Comparison of ENCODE assay signal across 1 cellular context in the genomic region with DNA sequence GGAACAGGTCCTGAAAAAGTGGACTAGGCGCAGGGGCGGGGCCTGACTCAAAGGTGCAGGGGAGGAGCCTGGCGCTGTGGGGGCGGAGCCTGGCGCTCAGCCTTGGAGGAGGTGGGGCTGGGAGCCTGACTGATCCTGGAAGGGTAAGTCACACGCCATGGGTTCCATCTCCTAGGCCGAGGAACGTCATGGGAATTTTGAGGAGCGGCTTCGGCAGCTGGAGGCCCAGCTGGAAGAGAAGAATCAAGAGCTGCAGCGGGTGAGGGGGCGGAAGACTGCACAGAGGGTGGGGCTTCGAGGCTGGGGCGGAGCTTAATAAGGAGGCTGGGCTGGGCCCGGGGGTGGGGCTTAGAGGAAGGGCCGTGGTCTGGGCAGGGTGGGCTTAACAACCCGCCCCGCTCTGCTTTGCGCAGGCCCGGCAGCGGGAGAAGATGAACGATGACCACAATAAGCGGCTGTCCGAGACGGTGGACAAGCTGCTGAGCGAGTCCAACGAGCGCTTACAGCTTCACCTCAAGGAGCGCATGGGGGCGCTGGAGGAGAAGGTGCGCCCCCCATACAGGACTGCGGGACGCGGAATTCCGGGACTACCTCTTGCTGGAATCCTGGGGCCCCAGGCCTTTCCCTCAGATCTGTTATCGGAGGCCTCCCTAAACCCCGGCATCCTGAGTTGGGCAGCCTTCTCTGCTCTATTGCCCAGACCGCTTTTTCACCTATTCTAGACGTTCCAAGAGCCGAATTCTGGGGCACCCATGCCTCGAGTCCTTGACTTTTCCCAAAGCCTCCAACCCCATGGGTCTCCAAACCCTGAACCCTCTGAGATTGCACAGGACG.
TF ChIP-seq lines count a peak whose summit lies in the region.

No MANE protein-coding gene starts in this region.

TF ChIP-seq in GM23338, 12 proteins besides CTCF, POLR2A, EP300 and RAD21 (continued from another document):
- TF ChIP-seq, protein P1, sequence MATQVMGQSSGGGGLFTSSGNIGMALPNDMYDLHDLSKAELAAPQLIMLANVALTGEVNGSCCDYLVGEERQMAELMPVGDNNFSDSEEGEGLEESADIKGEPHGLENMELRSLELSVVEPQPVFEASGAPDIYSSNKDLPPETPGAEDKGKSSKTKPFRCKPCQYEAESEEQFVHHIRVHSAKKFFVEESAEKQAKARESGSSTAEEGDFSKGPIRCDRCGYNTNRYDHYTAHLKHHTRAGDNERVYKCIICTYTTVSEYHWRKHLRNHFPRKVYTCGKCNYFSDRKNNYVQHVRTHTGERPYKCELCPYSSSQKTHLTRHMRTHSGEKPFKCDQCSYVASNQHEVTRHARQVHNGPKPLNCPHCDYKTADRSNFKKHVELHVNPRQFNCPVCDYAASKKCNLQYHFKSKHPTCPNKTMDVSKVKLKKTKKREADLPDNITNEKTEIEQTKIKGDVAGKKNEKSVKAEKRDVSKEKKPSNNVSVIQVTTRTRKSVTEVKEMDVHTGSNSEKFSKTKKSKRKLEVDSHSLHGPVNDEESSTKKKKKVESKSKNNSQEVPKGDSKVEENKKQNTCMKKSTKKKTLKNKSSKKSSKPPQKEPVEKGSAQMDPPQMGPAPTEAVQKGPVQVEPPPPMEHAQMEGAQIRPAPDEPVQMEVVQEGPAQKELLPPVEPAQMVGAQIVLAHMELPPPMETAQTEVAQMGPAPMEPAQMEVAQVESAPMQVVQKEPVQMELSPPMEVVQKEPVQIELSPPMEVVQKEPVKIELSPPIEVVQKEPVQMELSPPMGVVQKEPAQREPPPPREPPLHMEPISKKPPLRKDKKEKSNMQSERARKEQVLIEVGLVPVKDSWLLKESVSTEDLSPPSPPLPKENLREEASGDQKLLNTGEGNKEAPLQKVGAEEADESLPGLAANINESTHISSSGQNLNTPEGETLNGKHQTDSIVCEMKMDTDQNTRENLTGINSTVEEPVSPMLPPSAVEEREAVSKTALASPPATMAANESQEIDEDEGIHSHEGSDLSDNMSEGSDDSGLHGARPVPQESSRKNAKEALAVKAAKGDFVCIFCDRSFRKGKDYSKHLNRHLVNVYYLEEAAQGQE (IDR thresholded peaks at IDR 0.05; ENCODE audit: unreplicated experiment), result no peak
- TF ChIP-seq EZH2 (IDR thresholded peaks at IDR 0.05; ENCODE audit: low read depth, unreplicated experiment) (no peak), NANOG (IDR thresholded peaks at IDR 0.05; ENCODE audit: borderline replicate concordance) (no peak), ZNF114 (CRISPR knock-in tag; IDR thresholded peaks at IDR 0.05) (no peak), EZH2phosphoT487 (IDR thresholded peaks at IDR 0.05; ENCODE audit: unreplicated experiment) (no peak)
- TF ChIP-seq, protein P2, sequence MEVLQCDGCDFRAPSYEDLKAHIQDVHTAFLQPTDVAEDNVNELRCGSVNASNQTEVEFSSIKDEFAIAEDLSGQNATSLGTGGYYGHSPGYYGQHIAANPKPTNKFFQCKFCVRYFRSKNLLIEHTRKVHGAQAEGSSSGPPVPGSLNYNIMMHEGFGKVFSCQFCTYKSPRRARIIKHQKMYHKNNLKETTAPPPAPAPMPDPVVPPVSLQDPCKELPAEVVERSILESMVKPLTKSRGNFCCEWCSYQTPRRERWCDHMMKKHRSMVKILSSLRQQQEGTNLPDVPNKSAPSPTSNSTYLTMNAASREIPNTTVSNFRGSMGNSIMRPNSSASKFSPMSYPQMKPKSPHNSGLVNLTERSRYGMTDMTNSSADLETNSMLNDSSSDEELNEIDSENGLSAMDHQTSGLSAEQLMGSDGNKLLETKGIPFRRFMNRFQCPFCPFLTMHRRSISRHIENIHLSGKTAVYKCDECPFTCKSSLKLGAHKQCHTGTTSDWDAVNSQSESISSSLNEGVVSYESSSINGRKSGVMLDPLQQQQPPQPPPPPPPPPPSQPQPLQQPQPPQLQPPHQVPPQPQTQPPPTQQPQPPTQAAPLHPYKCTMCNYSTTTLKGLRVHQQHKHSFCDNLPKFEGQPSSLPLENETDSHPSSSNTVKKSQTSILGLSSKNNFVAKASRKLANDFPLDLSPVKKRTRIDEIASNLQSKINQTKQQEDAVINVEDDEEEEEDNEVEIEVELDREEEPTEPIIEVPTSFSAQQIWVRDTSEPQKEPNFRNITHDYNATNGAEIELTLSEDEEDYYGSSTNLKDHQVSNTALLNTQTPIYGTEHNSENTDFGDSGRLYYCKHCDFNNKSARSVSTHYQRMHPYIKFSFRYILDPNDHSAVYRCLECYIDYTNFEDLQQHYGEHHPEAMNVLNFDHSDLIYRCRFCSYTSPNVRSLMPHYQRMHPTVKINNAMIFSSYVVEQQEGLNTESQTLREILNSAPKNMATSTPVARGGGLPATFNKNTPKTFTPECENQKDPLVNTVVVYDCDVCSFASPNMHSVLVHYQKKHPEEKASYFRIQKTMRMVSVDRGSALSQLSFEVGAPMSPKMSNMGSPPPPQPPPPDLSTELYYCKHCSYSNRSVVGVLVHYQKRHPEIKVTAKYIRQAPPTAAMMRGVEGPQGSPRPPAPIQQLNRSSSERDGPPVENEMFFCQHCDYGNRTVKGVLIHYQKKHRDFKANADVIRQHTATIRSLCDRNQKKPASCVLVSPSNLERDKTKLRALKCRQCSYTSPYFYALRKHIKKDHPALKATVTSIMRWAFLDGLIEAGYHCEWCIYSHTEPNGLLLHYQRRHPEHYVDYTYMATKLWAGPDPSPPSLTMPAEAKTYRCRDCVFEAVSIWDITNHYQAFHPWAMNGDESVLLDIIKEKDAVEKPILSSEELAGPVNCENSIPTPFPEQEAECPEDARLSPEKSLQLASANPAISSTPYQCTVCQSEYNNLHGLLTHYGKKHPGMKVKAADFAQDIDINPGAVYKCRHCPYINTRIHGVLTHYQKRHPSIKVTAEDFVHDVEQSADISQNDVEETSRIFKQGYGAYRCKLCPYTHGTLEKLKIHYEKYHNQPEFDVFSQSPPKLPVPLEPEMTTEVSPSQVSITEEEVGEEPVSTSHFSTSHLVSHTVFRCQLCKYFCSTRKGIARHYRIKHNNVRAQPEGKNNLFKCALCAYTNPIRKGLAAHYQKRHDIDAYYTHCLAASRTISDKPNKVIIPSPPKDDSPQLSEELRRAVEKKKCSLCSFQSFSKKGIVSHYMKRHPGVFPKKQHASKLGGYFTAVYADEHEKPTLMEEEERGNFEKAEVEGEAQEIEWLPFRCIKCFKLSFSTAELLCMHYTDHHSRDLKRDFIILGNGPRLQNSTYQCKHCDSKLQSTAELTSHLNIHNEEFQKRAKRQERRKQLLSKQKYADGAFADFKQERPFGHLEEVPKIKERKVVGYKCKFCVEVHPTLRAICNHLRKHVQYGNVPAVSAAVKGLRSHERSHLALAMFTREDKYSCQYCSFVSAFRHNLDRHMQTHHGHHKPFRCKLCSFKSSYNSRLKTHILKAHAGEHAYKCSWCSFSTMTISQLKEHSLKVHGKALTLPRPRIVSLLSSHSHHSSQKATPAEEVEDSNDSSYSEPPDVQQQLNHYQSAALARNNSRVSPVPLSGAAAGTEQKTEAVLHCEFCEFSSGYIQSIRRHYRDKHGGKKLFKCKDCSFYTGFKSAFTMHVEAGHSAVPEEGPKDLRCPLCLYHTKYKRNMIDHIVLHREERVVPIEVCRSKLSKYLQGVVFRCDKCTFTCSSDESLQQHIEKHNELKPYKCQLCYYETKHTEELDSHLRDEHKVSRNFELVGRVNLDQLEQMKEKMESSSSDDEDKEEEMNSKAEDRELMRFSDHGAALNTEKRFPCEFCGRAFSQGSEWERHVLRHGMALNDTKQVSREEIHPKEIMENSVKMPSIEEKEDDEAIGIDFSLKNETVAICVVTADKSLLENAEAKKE (CRISPR knock-in tag; IDR thresholded peaks at IDR 0.05), result no peak
- TF ChIP-seq, protein P3, sequence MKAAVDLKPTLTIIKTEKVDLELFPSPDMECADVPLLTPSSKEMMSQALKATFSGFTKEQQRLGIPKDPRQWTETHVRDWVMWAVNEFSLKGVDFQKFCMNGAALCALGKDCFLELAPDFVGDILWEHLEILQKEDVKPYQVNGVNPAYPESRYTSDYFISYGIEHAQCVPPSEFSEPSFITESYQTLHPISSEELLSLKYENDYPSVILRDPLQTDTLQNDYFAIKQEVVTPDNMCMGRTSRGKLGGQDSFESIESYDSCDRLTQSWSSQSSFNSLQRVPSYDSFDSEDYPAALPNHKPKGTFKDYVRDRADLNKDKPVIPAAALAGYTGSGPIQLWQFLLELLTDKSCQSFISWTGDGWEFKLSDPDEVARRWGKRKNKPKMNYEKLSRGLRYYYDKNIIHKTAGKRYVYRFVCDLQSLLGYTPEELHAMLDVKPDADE (IDR thresholded peaks at IDR 0.05), result no peak
